In the genomic region with DNA sequence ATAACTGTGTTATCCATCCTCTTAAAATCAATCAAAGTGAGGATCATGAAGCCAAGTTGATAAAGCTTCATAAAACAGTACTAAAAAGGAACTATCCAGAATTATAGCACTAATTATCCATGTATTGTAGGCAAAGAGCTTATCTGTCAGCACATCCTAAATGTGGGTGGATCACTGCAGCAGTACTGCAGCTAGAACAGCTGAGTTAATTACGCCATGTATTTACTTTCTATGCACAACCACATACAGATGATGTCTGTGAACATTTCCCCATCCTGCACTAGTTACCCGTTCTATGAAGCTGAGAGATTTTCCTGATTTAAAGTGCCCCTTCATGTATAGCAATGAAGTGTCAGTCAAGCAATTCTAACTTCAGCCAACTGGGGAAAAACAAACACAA, we compare ENCODE assay signal across 13 cellular contexts.
"Had no signal": no experiment of that assay in that cellular context is flagged by ENCODE, and none has a peak within 500 bp of the region (broad histone marks: within the 10 kb centered on the region; RNA-seq: fewer than 3 reads in every experiment).

No MANE protein-coding gene starts in this region.

- H3K9me3 ChIP-seq: breast epithelium had no signal

- H3K27me3 Mint-ChIP-seq: activated CD4-positive, alpha-beta T cell treated with anti-CD3 and anti-CD28 coated beads, Interleukin-2, amount 10 ng/mL, durations not matched to agents 7 days and 5 days; activated naive CD8-positive, alpha-beta T cell; progenitor cell of endocrine pancreas had no signal

- ATAC-seq: esophagus mucosa, right cardiac atrium had no signal

- H3K36me3 ChIP-seq: breast epithelium had no signal

- H3K9me3 Mint-ChIP-seq: activated CD4-positive, alpha-beta T cell treated with anti-CD3 and anti-CD28 coated beads, Interleukin-2, amount 10 ng/mL, durations not matched to agents 7 days and 5 days; nephron had no signal

- H3K4me1 Mint-ChIP-seq: activated CD4-positive, alpha-beta T cell treated with anti-CD3 and anti-CD28 coated beads, Interleukin-2, amount 10 ng/mL, durations not matched to agents 7 days and 5 days had no signal

- H3K27me3 ChIP-seq: breast epithelium, hepatocyte had no signal

- H3K4me1 ChIP-seq: breast epithelium had no signal

- DNase-seq: activated CD4-positive, alpha-beta T cell treated with anti-CD3 and anti-CD28 coated beads, Interleukin-2, amount 10 ng/mL, durations not matched to agents 7 days and 5 days; activated CD8-positive, alpha-beta memory T cell treated with anti-CD3 and anti-CD28 coated beads for 24 hours; activated gamma-delta T cell treated with Interleukin-2 at 50 U/mL for 16 hours; mesendoderm; occipital lobe; right cardiac atrium; stimulated activated CD4-positive, alpha-beta T cell treated with anti-CD3 and anti-CD28 coated beads, Interleukin-1b, Interleukin-23, amount 100 ng/mL, for 48 hours had no signal

- H3K36me3 Mint-ChIP-seq: activated naive CD8-positive, alpha-beta T cell had no signal

- H3K4me3 Mint-ChIP-seq: activated CD4-positive, alpha-beta T cell treated with anti-CD3 and anti-CD28 coated beads, Interleukin-2, amount 10 ng/mL, durations not matched to agents 7 days and 5 days; activated naive CD8-positive, alpha-beta T cell; nephron had no signal

- H3K27ac ChIP-seq: breast epithelium, hepatocyte had no signal

- H3K27ac Mint-ChIP-seq: activated CD4-positive, alpha-beta T cell treated with anti-CD3 and anti-CD28 coated beads, Interleukin-2, amount 10 ng/mL, durations not matched to agents 7 days and 5 days; activated naive CD8-positive, alpha-beta T cell; progenitor cell of endocrine pancreas had no signal

- H3K4me3 ChIP-seq: breast epithelium, hepatocyte had no signal
